In the genomic region with DNA sequence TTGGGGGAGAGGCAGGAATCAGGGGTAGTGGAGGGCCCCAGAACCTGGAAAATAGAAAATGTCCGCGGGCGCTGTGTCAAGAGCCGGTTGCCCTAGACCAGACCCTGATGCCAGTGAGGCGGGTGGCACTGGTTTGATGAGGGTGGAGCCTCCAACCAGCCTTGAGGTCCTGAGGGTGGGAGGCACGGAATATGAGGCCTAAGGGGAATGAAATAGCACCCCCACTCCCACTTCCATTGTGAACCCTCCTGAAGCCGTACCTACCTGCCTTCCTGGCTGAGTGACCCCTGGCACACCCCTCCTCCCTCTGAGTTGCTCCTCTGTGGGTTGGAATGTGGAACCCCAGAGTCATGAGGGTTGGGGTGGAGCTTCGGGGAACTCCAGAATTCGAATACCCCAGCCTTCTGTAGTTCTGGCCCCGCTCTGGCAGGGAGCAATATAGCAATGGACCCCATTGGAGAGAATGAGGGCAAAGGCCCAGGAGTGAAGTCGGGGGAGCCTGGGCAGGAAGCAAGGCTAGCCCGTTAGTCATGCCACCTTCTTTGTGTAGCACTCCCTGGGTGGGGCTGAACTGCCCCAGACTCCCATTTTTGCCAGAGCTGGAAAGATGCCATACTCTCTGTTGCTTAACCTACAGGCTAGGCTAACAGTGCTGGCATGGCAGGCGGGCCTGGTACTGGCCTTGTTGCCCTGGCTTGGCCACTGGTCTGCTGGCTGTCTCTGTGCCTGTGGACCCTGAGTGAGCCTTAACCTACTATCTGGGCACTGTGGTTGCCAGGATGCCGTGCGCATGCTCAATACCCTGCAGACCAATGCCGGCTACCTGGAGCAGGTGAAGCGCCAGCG, we compare ENCODE assay signal across 8 cellular contexts. TPM values are rescaled to one million over a fixed set of nuclear protein-coding genes. Genes with fewer than 3 reads are reported as not detected.
A peak's percentile ranks its signal among the peaks of the same experiment; 100 is the strongest.
DNase-seq lines count a peak whose midpoint lies in the region; ATAC-seq and TF ChIP-seq lines count a peak whose summit lies in the region.

No MANE protein-coding gene starts in this region.

- peak; percentile 45 for DNase-seq in GM10266 (ENCODE audit: extremely low spot score)
- peak; percentile 82 for DNase-seq in M059J (ENCODE audit: low read depth)
- DNase-seq in ascending aorta (ENCODE audit: low spot score in 2 of 2) = peak in 1 of 2 donors; percentile 88
- no peak for DNase-seq in NCI-H82 treated with DMSO at 0.1 percent for 48 hours (lab: John Stamatoyannopoulos, UW; ENCODE audit: unreplicated experiment)

- H3K4me1 Mint-ChIP-seq in stimulated activated memory B cell treated with anti-CD40 and anti-IgM and Interleukin-4, amounts not matched to agents 10 μg/mL and 1 μg/mL and 100 μg/mL, for 72 hours = peaks cover 34% of the 10 kb centered on the region

- no peaks in the 10 kb centered on the region for H3K9me3 ChIP-seq in ascending aorta
- H3K9me3 ChIP-seq in iPS-20b (ENCODE audit: insufficient read depth, low read depth, low read length) = no peaks in the 10 kb centered on the region

- H3K4me1 ChIP-seq in ascending aorta (peaks cover 21 to 31% of the 10 kb centered on the region in 2 donors), iPS-20b (ENCODE audit: insufficient read depth, low read length) (peaks cover 8% of the 10 kb centered on the region; the same call in 1 of the 2 replicates)

- H3K27me3 Mint-ChIP-seq in stimulated activated memory B cell treated with anti-CD40 and anti-IgM and Interleukin-4, amounts not matched to agents 10 μg/mL and 1 μg/mL and 100 μg/mL, for 72 hours = no peaks in the 10 kb centered on the region

- intact Hi-C loops in ascending aorta (cut with DNase I) = loop anchor here (2.0 to 5.0 kb wide), 3 partner anchors 29 to 113 kb away; partner anchors contain the start of gene ST6GALNAC4

- peak overlapping the region; percentile 92 to 99 for H3K27ac ChIP-seq in ascending aorta
- peak overlapping the region; percentile 89 for H3K27ac ChIP-seq in iPS-20b (ENCODE audit: low read length)

- H3K36me3 Mint-ChIP-seq in stimulated activated memory B cell treated with anti-CD40 and anti-IgM and Interleukin-4, amounts not matched to agents 10 μg/mL and 1 μg/mL and 100 μg/mL, for 72 hours = peaks cover 13% of the 10 kb centered on the region

- peak overlapping the region; percentile 95 for H3K4me3 Mint-ChIP-seq in stimulated activated memory B cell treated with anti-CD40 and anti-IgM and Interleukin-4, amounts not matched to agents 10 μg/mL and 1 μg/mL and 100 μg/mL, for 72 hours

- H3K27ac Mint-ChIP-seq in stimulated activated memory B cell treated with anti-CD40 and anti-IgM and Interleukin-4, amounts not matched to agents 10 μg/mL and 1 μg/mL and 100 μg/mL, for 72 hours = peak overlapping the region; percentile 99

- H3K27me3 ChIP-seq in ascending aorta (no peaks in the 10 kb centered on the region), iPS-20b (ENCODE audit: insufficient read depth, low read length) (no peaks in the 10 kb centered on the region)

- peak; percentile 18 for ATAC-seq in stimulated activated memory B cell treated with anti-CD40 and anti-IgM and Interleukin-4, amounts not matched to agents 10 μg/mL and 1 μg/mL and 100 μg/mL, for 72 hours
- no peak for ATAC-seq in HG03280 (IDR thresholded peaks at IDR 0.05; ENCODE audit: unreplicated experiment)
- no peak for ATAC-seq in HG02798 (IDR thresholded peaks at IDR 0.05; ENCODE audit: poor library complexity, unreplicated experiment)

- no peak for TF ChIP-seq CTCF in GM10266 (IDR thresholded peaks at IDR 0.05; ENCODE audit: control insufficient read depth, insufficient read depth, low read depth, missing control alignments)
- no peak for TF ChIP-seq CTCF in ascending aorta (IDR thresholded peaks at IDR 0.05)

- H3K36me3 ChIP-seq in ascending aorta (peaks cover 23 to 39% of the 10 kb centered on the region in 2 donors), iPS-20b (ENCODE audit: insufficient read depth, low read depth, low read length) (peaks cover 32% of the 10 kb centered on the region)

- H3K9ac ChIP-seq in iPS-20b (ENCODE audit: low read depth, low read length) = peak overlapping the region; percentile 93

- H3K4me3 ChIP-seq in ascending aorta (peak overlapping the region; percentile 73 to 83), iPS-20b (ENCODE audit: low read length) (peak overlapping the region; percentile 89)

- no peaks in the 10 kb centered on the region for H3K9me3 Mint-ChIP-seq in stimulated activated memory B cell treated with anti-CD40 and anti-IgM and Interleukin-4, amounts not matched to agents 10 μg/mL and 1 μg/mL and 100 μg/mL, for 72 hours

RNA-seq across cellular contexts. Expression of gene FPGS, which starts 1.0 kb away (rescaled TPM):
- 46.2 and 76.4 TPM in 2 replicates for total RNA-seq in M059J (2014; rRNA removed; shearing (Covaris generic))
- total RNA-seq in ascending aorta = 286 TPM

RNA-seq across cellular contexts. Expression of gene CDK9, which starts 17.9 kb away (rescaled TPM):
- total RNA-seq in M059J (2014; rRNA removed; shearing (Covaris generic)) = 31.8 and 33.2 TPM in 2 replicates
- 470 TPM for total RNA-seq in ascending aorta

RNA-seq across cellular contexts. Expression of gene SH2D3C, which starts 25.3 kb away (rescaled TPM):
- 0.12 TPM in 1 of 2 replicates, not detected in the other for total RNA-seq in M059J (2014; rRNA removed; shearing (Covaris generic))
- total RNA-seq in ascending aorta = 49.5 TPM

RNA-seq across cellular contexts. Expression of gene ENG, which starts 50.7 kb away (rescaled TPM):
- 25.9 and 46.1 TPM in 2 replicates for total RNA-seq in M059J (2014; rRNA removed; shearing (Covaris generic))
- total RNA-seq in ascending aorta = 675 TPM

Comparison
In these comparisons a context has a peak if more than half of its experiments do, and no peak if none do; other contexts are left out.
1. RNA of gene CDK9, which starts 17.9 kb away (total RNA-seq): 470 TPM in ascending aorta (single experiment); 31.8 to 33.2 TPM in M059J; every median in the first group is over 10 times any median in the second.
2. RNA of gene SH2D3C, which starts 25.3 kb away (total RNA-seq): 49.5 TPM in ascending aorta (single experiment); 0.12 TPM in M059J; every median in the first group is over 10 times any median in the second.